ENCODE assay signal across 22 cellular contexts in genomic region chr15:92044510-92044909, GRCh38.
"Had no signal": no experiment of that assay in that cellular context is flagged by ENCODE, and none has a peak within 500 bp of the region (broad histone marks: within the 10 kb centered on the region; RNA-seq: fewer than 3 reads in every experiment).

No MANE protein-coding gene starts in this region.

- H3K9me3 ChIP-seq: mucosa of descending colon, ovary, right atrium auricular region, sigmoid colon, suprapubic skin, thyroid gland, upper lobe of right lung had no signal

- ATAC-seq: mucosa of descending colon, natural killer cell, upper lobe of right lung had no signal

- H3K4me3 Mint-ChIP-seq: natural killer cell, neural crest cell had no signal

- H3K36me3 Mint-ChIP-seq: natural killer cell had no signal

- H3K36me3 ChIP-seq: ovary, right atrium auricular region, sigmoid colon, suprapubic skin, thyroid gland, upper lobe of right lung had no signal

- DNase-seq: central memory CD4-positive, alpha-beta T cell; cortex of kidney; dorsolateral prefrontal cortex; effector CD8-positive, alpha-beta T cell; foreskin melanocyte; head of caudate nucleus; hippocampal formation; mucosa of descending colon; natural killer cell; nucleus accumbens; ovary; sigmoid colon; stimulated activated CD4-positive, alpha-beta T cell treated with anti-CD3 and anti-CD28 coated beads, Interleukin-2, amount 100 ng/mL, for 24 hours; stimulated activated CD4-positive, alpha-beta T cell treated with anti-CD3 and anti-CD28 coated beads, Interleukin-4, amount 100 ng/mL, for 4 hours; stimulated activated naive CD4-positive, alpha-beta T cell; thyroid gland; upper lobe of right lung had no signal

- H3K27me3 ChIP-seq: dorsolateral prefrontal cortex, ovary, right atrium auricular region, sigmoid colon, suprapubic skin, thyroid gland, upper lobe of right lung had no signal

- H3K27ac ChIP-seq: epithelial cell of prostate, ovary, right atrium auricular region, sigmoid colon, thyroid gland, upper lobe of right lung had no signal

- H3K4me1 Mint-ChIP-seq: neural crest cell had no signal

- H3K4me3 ChIP-seq: dorsolateral prefrontal cortex, mucosa of descending colon, ovary, right atrium auricular region, sigmoid colon, skin epidermis, suprapubic skin, thyroid gland, upper lobe of right lung had no signal

- H3K9me3 Mint-ChIP-seq: natural killer cell, neural crest cell had no signal
